15 cellular contexts compared by ENCODE assay signal in the genomic region with DNA sequence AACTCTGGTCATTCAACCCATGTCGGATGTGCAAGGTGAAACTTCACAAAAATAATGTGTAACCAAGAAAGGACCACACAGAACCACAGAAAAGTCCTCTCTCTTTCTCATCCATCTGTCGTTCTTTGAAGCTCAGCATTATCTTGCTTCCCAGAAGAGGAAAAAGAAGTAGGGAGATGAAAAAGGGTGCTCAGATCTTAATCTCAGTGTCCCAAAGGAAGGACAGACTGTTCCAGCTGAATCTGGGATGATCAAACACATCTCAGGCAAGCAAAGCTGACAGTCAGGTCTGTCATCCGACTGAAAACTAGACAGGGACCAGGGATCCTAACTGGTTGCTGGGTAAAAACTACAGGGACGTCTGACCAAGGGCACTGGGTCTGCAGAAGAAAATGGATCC. TPM values are rescaled to one million over a fixed set of nuclear protein-coding genes. Genes with fewer than 3 reads are reported as not detected.
DNase-seq lines count a peak whose midpoint lies in the region; ATAC-seq, FAIRE-seq and TF ChIP-seq lines count a peak whose summit lies in the region.
"Had no signal": no experiment of that assay in that cellular context is flagged by ENCODE, and none has a peak within 500 bp of the region (broad histone marks: within the 10 kb centered on the region; RNA-seq: fewer than 3 reads in every experiment).

No MANE protein-coding gene starts in this region.

- POLR2A ChIA-PET in IMR-90 (lab: Charles Lee; ENCODE audit: unreplicated experiment) (no interaction called here), GM12878 (lab: Charles Lee) (interaction anchor here (1.1 to 6.2 kb wide), 7 partner anchors 9 to 105 kb away, joined by 3 to 100 read pairs (median 5); a partner anchor contains a TSS)

- H3K4me2 ChIP-seq in IMR-90 (ENCODE audit: low read depth, low read length) (no peak overlapping the region), GM12878 (ENCODE audit: control insufficient read depth, insufficient read depth) (no peak overlapping the region)

- TF ChIP-seq RAD21 in IMR-90 (IDR thresholded peaks at IDR 0.05; ENCODE audit: low read length) (no peak), GM12878 (IDR thresholded peaks at IDR 0.05; ENCODE audit: insufficient read depth, low read depth, low read length) (no peak)

- H3K36me3 ChIP-seq in IMR-90 (ENCODE audit: control insufficient read depth, insufficient read depth, low read length) (no peaks in the 10 kb centered on the region), GM12878 (ENCODE audit: control insufficient read depth in 2 of 2, insufficient read depth in 2 of 2, low read length in 1 of 2) (peaks cover 0 to 3% of the 10 kb centered on the region in 2 experiments; a peak in 2 of 4 replicates)
- H3K36me3 ChIP-seq: prostate gland had no signal

- H3K9ac ChIP-seq in IMR-90 (ENCODE audit: low read depth, low read length) (no peak overlapping the region), GM12878 (ENCODE audit: control insufficient read depth, insufficient read depth, low read length) (no peak overlapping the region)

- no peaks in the 10 kb centered on the region for H3K9me3 Mint-ChIP-seq in CD14-positive monocyte
- H3K9me3 Mint-ChIP-seq in nephron: no peaks in the 10 kb centered on the region

- H2BK5ac ChIP-seq in IMR-90 (ENCODE audit: low read depth, low read length, poor library complexity, severe bottlenecking): no peak overlapping the region

- in situ Hi-C loops in IMR-90 (cut with MboI; ENCODE audit: low sequenced_read_pairs): no loop called here
- in situ Hi-C loops in GM12878 (cut with MboI): no loop called here

- no peaks in the 10 kb centered on the region for H4K20me1 ChIP-seq in IMR-90 (ENCODE audit: insufficient read depth, low read length)
- H4K20me1 ChIP-seq in GM12878 (ENCODE audit: control insufficient read depth, insufficient read depth): no peaks in the 10 kb centered on the region

- H3K4me1 ChIP-seq in IMR-90 (ENCODE audit: control insufficient read depth, insufficient read depth, low read length): peaks cover 12% of the 10 kb centered on the region
- H3K4me1 ChIP-seq in GM12878 (ENCODE audit: control insufficient read depth, insufficient read depth, low read length): peaks cover 71% of the 10 kb centered on the region

- H3K14ac ChIP-seq in IMR-90 (replicated peaks; ENCODE audit: low read depth, low read length): no peak overlapping the region

- BruUV-seq in IMR-90 (replicated peaks; lab: Mats Ljungman, UMichigan): no TSS peak
- no TSS peak for BruUV-seq in GM12878 (replicated peaks; lab: Mats Ljungman, UMichigan)

- peak overlapping the region; percentile 90; the same call in 1 of the 2 replicates for H2BK120ac ChIP-seq in IMR-90 (ENCODE audit: low read depth, low read length)

- no peak for TF ChIP-seq EP300 in GM12878 (IDR thresholded peaks at IDR 0.05; ENCODE audit: borderline replicate concordance in 1 of 2, control insufficient read depth in 1 of 2, low read depth in 2 of 2, low read length in 2 of 2)

- H3K27me3 Mint-ChIP-seq in CD14-positive monocyte (ENCODE audit: low read depth in 3 of 3) (peaks cover 0 to 2% (median 0%) of the 10 kb centered on the region in 3 donors), nephron (ENCODE audit: low read depth) (no peaks in the 10 kb centered on the region)

- H3K9me1 ChIP-seq in IMR-90 (ENCODE audit: insufficient read depth, low read length): peaks cover 5% of the 10 kb centered on the region; the same call in 1 of the 2 replicates

- peaks cover 14 to 26% of the 10 kb centered on the region in 2 donors for H3K36me3 Mint-ChIP-seq in CD14-positive monocyte
- H3K36me3 Mint-ChIP-seq in nephron (ENCODE audit: low read depth): peaks cover 5% of the 10 kb centered on the region

- no peaks in the 10 kb centered on the region for H3K27me3 ChIP-seq in IMR-90 (ENCODE audit: control insufficient read depth, insufficient read depth, low read length)
- no peaks in the 10 kb centered on the region for H3K27me3 ChIP-seq in GM12878 (replicated peaks in 1 of 2; ENCODE audit: control insufficient read depth in 2 of 2, insufficient read depth in 2 of 2, low read length in 1 of 2)

- TF ChIP-seq CTCF in CD14-positive monocyte (IDR thresholded peaks at IDR 0.05): no peak
- no peak for TF ChIP-seq CTCF in IMR-90 (conservative IDR thresholded peaks at IDR 0.05; ENCODE audit: low read depth, low read length)
- no peak for TF ChIP-seq CTCF in GM12878 (IDR thresholded peaks at IDR 0.05 in 2 of 3, conservative IDR thresholded peaks at IDR 0.05 in 1 of 3; ENCODE audit: control insufficient read depth in 2 of 3, extremely low read depth in 1 of 3, insufficient read depth in 1 of 3, low read depth in 3 of 3, low read length in 3 of 3)
- TF ChIP-seq CTCF in nephron (IDR thresholded peaks at IDR 0.05; ENCODE audit: unreplicated experiment in 3 of 3): no peak

- no peak overlapping the region for H4K8ac ChIP-seq in IMR-90 (ENCODE audit: low read depth in 2 of 2, low read length in 2 of 2)

- H3K23ac ChIP-seq in IMR-90 (ENCODE audit: low read depth, low read length): no peak overlapping the region

- TF ChIP-seq POLR2A in IMR-90 (IDR thresholded peaks at IDR 0.05; ENCODE audit: low read depth, low read length) (no peak), GM12878 (IDR thresholded peaks at IDR 0.05; ENCODE audit: low read depth, low read length) (no peak)

- no peak overlapping the region for H3K4me3 ChIP-seq in IMR-90 (ENCODE audit: insufficient read depth, low read depth, low read length)
- no peak overlapping the region for H3K4me3 ChIP-seq in GM12878
- H3K4me3 ChIP-seq: K562, prostate gland had no signal

- peaks cover 45% of the 10 kb centered on the region for H3K79me2 ChIP-seq in GM12878 (ENCODE audit: control insufficient read depth, insufficient read depth, low read length)

- RAD21 ChIA-PET in GM12878 (lab: Charles Lee; ENCODE audit: unreplicated experiment): interaction anchor here (1.3 to 15.5 kb wide), 4 partner anchors 13 to 60 kb away, joined by 7 to 245 read pairs (median 41); a partner anchor contains a TSS

- SMC1A ChIA-PET in GM12878 (lab: Charles Lee; ENCODE audit: uncharacterized antibody, unreplicated experiment): interaction anchor here (0.8 to 15.2 kb wide), 11 partner anchors 9 to 83 kb away, joined by 3 to 383 read pairs (median 8); a partner anchor contains a TSS

- 0 out of 2 replicates have a peak overlapping the region, but pooled peaks have one; percentile 22 for H3K18ac ChIP-seq in IMR-90 (ENCODE audit: low read depth, low read length)

- CTCF ChIA-PET in IMR-90 (lab: Yijun Ruan, JAX) (no interaction called here), GM12878 (lab: Yijun Ruan, JAX) (interaction anchor here (1.2 to 9.8 kb wide), 5 partner anchors 14 to 82 kb away, joined by 3 to 160 read pairs (median 4); a partner anchor contains a TSS)

- dilution Hi-C loops in IMR-90 (cut with HindIII; ENCODE audit: low sequenced_read_pairs, unreplicated experiment): no loop called here

- intact Hi-C loops in CD14-positive monocyte (cut with micrococcal nuclease): no loop called here
- intact Hi-C loops in IMR-90 (cut with micrococcal nuclease): no loop called here
- intact Hi-C loops in GM12878 (cut with micrococcal nuclease; ENCODE audit: unreplicated experiment): no loop called here
- intact Hi-C loops in left cardiac atrium (cut with DNase I): no loop called here

- H3K9me3 ChIP-seq in IMR-90 (ENCODE audit: control insufficient read depth, insufficient read depth, low read length): no peaks in the 10 kb centered on the region
- H3K9me3 ChIP-seq in GM12878 (replicated peaks; ENCODE audit: control insufficient read depth, insufficient read depth, low read length): no peaks in the 10 kb centered on the region
- H3K9me3 ChIP-seq: prostate gland had no signal

- H3K27ac ChIP-seq in IMR-90 (ENCODE audit: insufficient read depth, low read length) (no peak overlapping the region), GM12878 (ENCODE audit: control insufficient read depth, insufficient read depth) (0 out of 2 replicates have a peak overlapping the region, but pooled peaks have one; percentile 94)
- H3K27ac ChIP-seq: prostate gland had no signal

- 80% methylated on average over 1 of the region's 4 CpGs; no CpG with 5 or more reads in 1 of the 2 experiments for WGBS in IMR-90 (ENCODE audit: extremely low coverage in 2 of 2, insufficient read length in 1 of 2), 2 experiments
- WGBS in GM12878 (ENCODE audit: insufficient coverage, insufficient replicate concordance, low lambda C conversion rate, missing lambda C conversion rate): 89% methylated on average over 4 of the region's 4 CpGs

- H3K4me3 Mint-ChIP-seq in CD14-positive monocyte (no peak overlapping the region), nephron (no peak overlapping the region)

- H3K79me1 ChIP-seq in IMR-90 (ENCODE audit: low read depth in 1 of 2, low read length in 2 of 2): no peaks in the 10 kb centered on the region

- no peak overlapping the region for H4K5ac ChIP-seq in IMR-90 (ENCODE audit: low read depth, low read length)

- ATAC-seq in IMR-90 (ENCODE audit: low read depth): no peak
- no peak for ATAC-seq in GM12878
- ATAC-seq in HG03280 (IDR thresholded peaks at IDR 0.05; ENCODE audit: unreplicated experiment): no peak
- no peak for ATAC-seq in left cardiac atrium
- ATAC-seq: K562 had no signal

- no peak for FAIRE-seq in GM12878 (lab: Jason Lieb, UNC)
- FAIRE-seq: H1, K562, RCC 7860 had no signal

- no peak overlapping the region for H4K91ac ChIP-seq in IMR-90 (ENCODE audit: insufficient read depth, low read depth, low read length)

- no peak overlapping the region for H2BK15ac ChIP-seq in IMR-90 (ENCODE audit: low read depth, low read length)

- no peak overlapping the region for H3K56ac ChIP-seq in IMR-90 (ENCODE audit: extremely low read depth, insufficient read depth, low read length)

- H3K27ac Mint-ChIP-seq in CD14-positive monocyte: peak overlapping the region; percentile 58 to 95 (median 93)
- peak overlapping the region; percentile 40 to 56 (median 56) for H3K27ac Mint-ChIP-seq in nephron

- H2AFZ ChIP-seq in IMR-90 (replicated peaks; ENCODE audit: low read length, poor library complexity) (peak overlapping the region; percentile 3), GM12878 (ENCODE audit: control insufficient read depth, low read depth, low read length) (no peak overlapping the region)

- peaks cover 87% of the 10 kb centered on the region for H3K4me1 Mint-ChIP-seq in CD14-positive monocyte
- H3K4me1 Mint-ChIP-seq in nephron: peaks cover 69% of the 10 kb centered on the region

- no peak overlapping the region for H3K4ac ChIP-seq in IMR-90 (ENCODE audit: low read depth, low read length)

- H2AK5ac ChIP-seq in IMR-90 (ENCODE audit: low read depth, low read length): no peak overlapping the region; the same call in 1 of the 2 replicates

- DNase-seq in CD14-positive monocyte (ENCODE audit: low spot score) (no peak), IMR-90 (no peak), GM12878 (ENCODE audit: low read depth, low spot score) (no peak), left cardiac atrium (no peak), AG20443 (ENCODE audit: low spot score) (no peak)
- no peak for DNase-seq in stimulated activated CD4-positive, alpha-beta T cell treated with anti-CD3 and anti-CD28 coated beads, Interleukin-2, amount 100 ng/mL, for 24 hours
- DNase-seq: amniotic stem cell, NCI-H146, NCI-H524 had no signal

- no peak overlapping the region for H2AK9ac ChIP-seq in IMR-90 (replicated peaks; ENCODE audit: low read depth, low read length, poor library complexity)

- peak overlapping the region; percentile 8 for H2BK20ac ChIP-seq in IMR-90 (ENCODE audit: low read depth, low read length)

RNA-seq across cellular contexts. Expression of a gene that starts 16.2 kb away (rescaled TPM):
- polyA plus RNA-seq in CD14-positive monocyte: 10 to 100 TPM; 22.6 to 29.5 TPM
- total RNA-seq in IMR-90 (2012; rRNA removed): 2.3 and 2.5 TPM in 2 replicates
- polyA plus RNA-seq in IMR-90 (2012; rRNA removed): 2.1 and 2.4 TPM in 2 replicates
- polyA plus RNA-seq in IMR-90 (2012; cell fraction: cytosol; rRNA removed): 1.2 and 1.9 TPM in 2 replicates
- 0.71 and 2.2 TPM in 2 replicates for polyA plus RNA-seq in IMR-90 (2012; cell fraction: nucleus; rRNA removed; ENCODE audit: low replicate concordance)
- total RNA-seq in GM12878 (2013; cell fraction: nucleolus; rRNA removed): 48.9 and 50.4 TPM in 2 replicates
- total RNA-seq in GM12878 (2014; rRNA removed): 39.9 and 42.2 TPM in 2 replicates
- 59.3 and 61.0 TPM in 2 replicates for total RNA-seq in GM12878 (2014; rRNA removed; fragmentation: Illumina TruSeq; extraction: Trizol)
- total RNA-seq in GM12878 (2021): 69.5 and 70.6 TPM in 2 replicates
- polyA plus RNA-seq in GM12878 (2011; ENCODE audit: low read depth): 6.4 TPM
- polyA plus RNA-seq in GM12878 (2011; rRNA removed): 49.8 and 53.2 TPM in 2 replicates
- 51.8 and 54.6 TPM in 2 replicates for polyA plus RNA-seq in GM12878 (2011; cell fraction: cytosol; rRNA removed)
- 34.9 and 46.0 TPM in 2 replicates for polyA plus RNA-seq in GM12878 (2011; cell fraction: nucleus; rRNA removed)
- 7.9 and 9.1 TPM in 2 replicates for polyA plus RNA-seq in GM12878 (2012)
- polyA plus RNA-seq in GM12878 (2014; fragmentation: Illumina TruSeq; extraction: Trizol): 78.7 and 82.6 TPM in 2 replicates
- polyA plus RNA-seq in GM12878 (2014; fragmentation: Nextera tagmentation; extraction: Ambion mirVana): 10 to 100 TPM; 21.8 to 31.1 TPM
- polyA plus RNA-seq in GM12878 (2014; rRNA removed): 45.2 and 45.4 TPM in 2 replicates
- 10 to 100 TPM; 68.9 to 74.5 TPM for polyA plus RNA-seq in GM12878 (2016; fragmentation: Nextera tagmentation; extraction: Ambion mirVana)
- 70.3 and 91.3 TPM in 2 replicates for polyA minus RNA-seq in GM12878 (2011; rRNA and poly(A)+ RNA removed)
- polyA minus RNA-seq in GM12878 (2011; cell fraction: cytosol; rRNA and poly(A)+ RNA removed): 25.4 and 31.2 TPM in 2 replicates
- polyA minus RNA-seq in GM12878 (2011; cell fraction: nucleus; rRNA and poly(A)+ RNA removed): 20.1 and 37.3 TPM in 2 replicates
- 10 to 100 TPM; 11.9 to 16.8 TPM for total RNA-seq in left cardiac atrium
